ENCODE assay signal across 8 cellular contexts in genomic region chr20:34954905-34955231, GRCh38. TPM values are rescaled to one million over a fixed set of nuclear protein-coding genes. Genes with fewer than 3 reads are reported as not detected.
A peak's percentile ranks its signal among the peaks of the same experiment; 100 is the strongest.
DNase-seq lines count a peak whose midpoint lies in the region; ATAC-seq and TF ChIP-seq lines count a peak whose summit lies in the region.

No MANE protein-coding gene starts in this region.

- DNase-seq in D341Med (ENCODE audit: low spot score) (peak; percentile 50), HK-2 (ENCODE audit: unreplicated experiment) (peak; percentile 70), WERI-Rb-1 (no peak), foreskin fibroblast (peak in 1 of 2 donors; percentile 70), prostate gland (ENCODE audit: low spot score) (no peak)

- no peaks in the 10 kb centered on the region for H3K27me3 ChIP-seq in WERI-Rb-1 (ENCODE audit: insufficient read depth, low read depth, severe bottlenecking)
- no peaks in the 10 kb centered on the region for H3K27me3 ChIP-seq in prostate gland (replicated peaks; ENCODE audit: insufficient read depth)

- TF ChIP-seq CTCF in WERI-Rb-1 (IDR thresholded peaks at IDR 0.05; ENCODE audit: low read depth, low read length), result no peak
- no peak for TF ChIP-seq CTCF in foreskin fibroblast (IDR thresholded peaks at IDR 0.05; ENCODE audit: low read depth, low read length)
- TF ChIP-seq CTCF in prostate gland (IDR thresholded peaks at IDR 0.05), result no peak

- 8% methylated on average over 13 of the region's 13 CpGs for WGBS in prostate gland

- peak overlapping the region; percentile 70 for H3K4me3 ChIP-seq in WERI-Rb-1 (ENCODE audit: low read depth, low read length)
- peak overlapping the region; percentile 74 to 88 for H3K4me3 ChIP-seq in foreskin fibroblast (ENCODE audit: low read depth in 1 of 2, low read length in 2 of 2)
- peak overlapping the region; percentile 67 to 68 for H3K4me3 ChIP-seq in prostate gland

- H3K4me1 ChIP-seq in prostate gland (replicated peaks), result no peaks in the 10 kb centered on the region

- TF ChIP-seq POLR2A in prostate gland (IDR thresholded peaks at IDR 0.05), result no peak

- no peak for ATAC-seq in HG03521 (IDR thresholded peaks at IDR 0.05; ENCODE audit: unreplicated experiment)
- no peak for ATAC-seq in GM18909 (IDR thresholded peaks at IDR 0.05; ENCODE audit: poor library complexity, unreplicated experiment)
- no peak for ATAC-seq in HG02678 (IDR thresholded peaks at IDR 0.05; ENCODE audit: unreplicated experiment)

- intact Hi-C loops in prostate gland (cut with DNase I), result loop anchor here (1.0 to 5.0 kb wide), 3 partner anchors 81 to 248 kb away; partner anchors contain the start of gene NCOA6

- H3K36me3 ChIP-seq in WERI-Rb-1 (peaks cover 7% of the 10 kb centered on the region), prostate gland (no peaks in the 10 kb centered on the region)

- H3K27ac ChIP-seq in WERI-Rb-1 (peak overlapping the region; percentile 87), prostate gland (peak overlapping the region; percentile 90 to 93)

- H3K9me3 ChIP-seq in WERI-Rb-1 (ENCODE audit: severe bottlenecking) (no peaks in the 10 kb centered on the region), prostate gland (no peaks in the 10 kb centered on the region)

RNA-seq across cellular contexts. Expression of gene GSS, which starts 0.7 kb away (rescaled TPM):
- total RNA-seq in prostate gland, result 100 to 1,000 TPM in 1 of 2 donors, 10 to 100 TPM in 1; 84.4 to 101 TPM

RNA-seq across cellular contexts. Expression of gene MYH7B, which starts 0.8 kb away (rescaled TPM):
- 10 to 100 TPM in 1 of 2 donors, under 1 TPM in 1; 0.27 to 11.5 TPM for total RNA-seq in prostate gland

Comparison
In these comparisons a context has a peak if more than half of its experiments do, and no peak if none do; other contexts are left out.
1. DNase-seq: peak in D341Med (single experiment) and HK-2 (single experiment); none in WERI-Rb-1 (single experiment) and prostate gland (single experiment).
2. Peak in every context shown above with its lines, with median percentiles within 50 percentile points of each other: H3K4me3 ChIP-seq.